Comparison of ENCODE assay signal across 18 cellular contexts in the genomic region with DNA sequence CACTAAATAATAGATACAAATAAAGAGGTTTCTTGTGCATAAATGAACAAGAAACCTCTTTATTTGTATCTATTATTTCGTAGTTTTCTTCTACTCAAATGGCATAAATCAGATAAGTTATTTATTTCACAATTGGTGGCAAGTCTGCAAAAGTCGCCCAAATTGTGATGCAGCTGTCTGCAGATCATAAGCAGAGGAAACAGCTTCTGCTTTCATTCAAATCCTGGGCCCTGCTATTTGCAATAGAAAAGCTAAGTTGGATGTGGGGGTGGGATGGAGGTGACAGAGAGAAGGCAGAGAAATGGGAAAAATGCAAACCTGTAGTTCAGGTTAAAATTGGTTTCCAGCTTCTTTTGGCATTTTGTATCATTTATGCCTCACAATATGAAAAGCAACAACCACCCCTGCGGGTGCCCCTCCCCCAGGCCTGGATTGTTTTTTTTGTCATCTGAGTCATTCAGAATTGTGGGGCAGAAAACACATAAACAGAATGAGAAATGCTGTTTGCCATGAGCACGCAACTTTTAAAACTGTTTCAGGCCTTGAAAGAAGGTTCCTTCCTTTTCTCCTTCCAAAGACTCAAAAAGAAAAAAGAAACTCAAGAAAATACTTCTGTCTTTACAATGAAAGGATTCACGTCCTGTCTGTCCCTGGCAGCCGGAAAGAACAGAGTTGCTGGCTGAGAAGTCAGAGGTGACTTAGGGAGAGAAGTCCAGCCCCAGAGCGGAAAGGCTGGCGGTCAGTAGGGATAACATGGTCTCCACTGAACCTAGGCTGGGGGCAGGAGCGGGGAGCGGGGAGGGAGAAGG.
A peak's percentile ranks its signal among the peaks of the same experiment; 100 is the strongest.
DNase-seq lines count a peak whose midpoint lies in the region; ATAC-seq lines count a peak whose summit lies in the region.
"Had no signal": no experiment of that assay in that cellular context is flagged by ENCODE, and none has a peak within 500 bp of the region (broad histone marks: within the 10 kb centered on the region; RNA-seq: fewer than 3 reads in every experiment).

No MANE protein-coding gene starts in this region.

- peak overlapping the region; percentile 19 for H3K4me3 ChIP-seq in neuron (ENCODE audit: low read length)
- H3K4me3 ChIP-seq: right atrium auricular region had no signal

- H3K4me1 ChIP-seq in neuron (ENCODE audit: insufficient read depth, low read length): peaks cover 28% of the 10 kb centered on the region

- H3K27me3 ChIP-seq in neuron (ENCODE audit: insufficient read depth, low read length): no peaks in the 10 kb centered on the region
- H3K27me3 ChIP-seq: BE2C, right atrium auricular region had no signal

- no peaks in the 10 kb centered on the region for H3K9me3 ChIP-seq in neuron (ENCODE audit: low read length)
- H3K9me3 ChIP-seq: BE2C, right atrium auricular region had no signal

- peak overlapping the region; percentile 55 for H2AFZ ChIP-seq in neuron (ENCODE audit: low read depth, low read length)

- DNase-seq in GF-D8 (lab: John Stamatoyannopoulos, UW): peak; percentile 1
- peak; percentile 50 for DNase-seq in RPMI7951 (ENCODE audit: low read depth)
- peak; percentile 42 for DNase-seq in hepatic stellate cell (ENCODE audit: low spot score)
- DNase-seq in EL: no peak
- no peak for DNase-seq in HPDE6-E6E7 (ENCODE audit: extremely low spot score)
- DNase-seq: activated B cell treated with CpG ODN at 0.5 μM for 24 hours; BE2C; cerebellar nuclear complex; DMS79; NCI-H1417; NCI-H345; stimulated activated CD4-positive, alpha-beta T cell treated with anti-CD3 and anti-CD28 coated beads, Interleukin-4, amount 100 ng/mL, for 24 hours; SW 1271 had no signal

- no peak for ATAC-seq in HG02840 (IDR thresholded peaks at IDR 0.05; ENCODE audit: low FRiP score, unreplicated experiment)
- no peak for ATAC-seq in GM18907 (IDR thresholded peaks at IDR 0.05; ENCODE audit: unreplicated experiment)
- ATAC-seq: stimulated activated effector memory CD8-positive, alpha-beta T cell treated with anti-CD3 and anti-CD28 coated beads, Interleukin-12 subunit alpha, Interleukin-12 subunit beta, amount 100 ng/mL, for 72 hours had no signal

- no peaks in the 10 kb centered on the region for H3K36me3 ChIP-seq in neuron (ENCODE audit: insufficient read depth, low read length)
- H3K36me3 ChIP-seq: BE2C, right atrium auricular region had no signal

Comparison
In these comparisons a context has a peak if more than half of its experiments do, and no peak if none do; other contexts are left out.
1. DNase-seq: peak in GF-D8 (single experiment), RPMI7951 (single experiment) and hepatic stellate cell (single experiment); none in EL (single experiment) and HPDE6-E6E7 (single experiment).